ENCODE assay signal across 1 cellular context in genomic region chr5:28275931-28276330, GRCh38.
TF ChIP-seq lines count a peak whose summit lies in the region.

No MANE protein-coding gene starts in this region.

TF ChIP-seq in GM23338, 12 proteins besides CTCF, POLR2A, EP300 and RAD21 (continued from another document):
- TF ChIP-seq ZNF462 (CRISPR knock-in tag; IDR thresholded peaks at IDR 0.05) = no peak
- TF ChIP-seq ZNF114 (CRISPR knock-in tag; IDR thresholded peaks at IDR 0.05) = no peak
- TF ChIP-seq, protein P1, sequence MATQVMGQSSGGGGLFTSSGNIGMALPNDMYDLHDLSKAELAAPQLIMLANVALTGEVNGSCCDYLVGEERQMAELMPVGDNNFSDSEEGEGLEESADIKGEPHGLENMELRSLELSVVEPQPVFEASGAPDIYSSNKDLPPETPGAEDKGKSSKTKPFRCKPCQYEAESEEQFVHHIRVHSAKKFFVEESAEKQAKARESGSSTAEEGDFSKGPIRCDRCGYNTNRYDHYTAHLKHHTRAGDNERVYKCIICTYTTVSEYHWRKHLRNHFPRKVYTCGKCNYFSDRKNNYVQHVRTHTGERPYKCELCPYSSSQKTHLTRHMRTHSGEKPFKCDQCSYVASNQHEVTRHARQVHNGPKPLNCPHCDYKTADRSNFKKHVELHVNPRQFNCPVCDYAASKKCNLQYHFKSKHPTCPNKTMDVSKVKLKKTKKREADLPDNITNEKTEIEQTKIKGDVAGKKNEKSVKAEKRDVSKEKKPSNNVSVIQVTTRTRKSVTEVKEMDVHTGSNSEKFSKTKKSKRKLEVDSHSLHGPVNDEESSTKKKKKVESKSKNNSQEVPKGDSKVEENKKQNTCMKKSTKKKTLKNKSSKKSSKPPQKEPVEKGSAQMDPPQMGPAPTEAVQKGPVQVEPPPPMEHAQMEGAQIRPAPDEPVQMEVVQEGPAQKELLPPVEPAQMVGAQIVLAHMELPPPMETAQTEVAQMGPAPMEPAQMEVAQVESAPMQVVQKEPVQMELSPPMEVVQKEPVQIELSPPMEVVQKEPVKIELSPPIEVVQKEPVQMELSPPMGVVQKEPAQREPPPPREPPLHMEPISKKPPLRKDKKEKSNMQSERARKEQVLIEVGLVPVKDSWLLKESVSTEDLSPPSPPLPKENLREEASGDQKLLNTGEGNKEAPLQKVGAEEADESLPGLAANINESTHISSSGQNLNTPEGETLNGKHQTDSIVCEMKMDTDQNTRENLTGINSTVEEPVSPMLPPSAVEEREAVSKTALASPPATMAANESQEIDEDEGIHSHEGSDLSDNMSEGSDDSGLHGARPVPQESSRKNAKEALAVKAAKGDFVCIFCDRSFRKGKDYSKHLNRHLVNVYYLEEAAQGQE (IDR thresholded peaks at IDR 0.05; ENCODE audit: unreplicated experiment) = no peak
- TF ChIP-seq NANOG (IDR thresholded peaks at IDR 0.05; ENCODE audit: borderline replicate concordance) = no peak
- TF ChIP-seq EZH2 (IDR thresholded peaks at IDR 0.05; ENCODE audit: low read depth, unreplicated experiment) = no peak
TF ChIP-seq in GM23338: peak in this region for 0.
